ENCODE assay signal across 12 cellular contexts in the genomic region with DNA sequence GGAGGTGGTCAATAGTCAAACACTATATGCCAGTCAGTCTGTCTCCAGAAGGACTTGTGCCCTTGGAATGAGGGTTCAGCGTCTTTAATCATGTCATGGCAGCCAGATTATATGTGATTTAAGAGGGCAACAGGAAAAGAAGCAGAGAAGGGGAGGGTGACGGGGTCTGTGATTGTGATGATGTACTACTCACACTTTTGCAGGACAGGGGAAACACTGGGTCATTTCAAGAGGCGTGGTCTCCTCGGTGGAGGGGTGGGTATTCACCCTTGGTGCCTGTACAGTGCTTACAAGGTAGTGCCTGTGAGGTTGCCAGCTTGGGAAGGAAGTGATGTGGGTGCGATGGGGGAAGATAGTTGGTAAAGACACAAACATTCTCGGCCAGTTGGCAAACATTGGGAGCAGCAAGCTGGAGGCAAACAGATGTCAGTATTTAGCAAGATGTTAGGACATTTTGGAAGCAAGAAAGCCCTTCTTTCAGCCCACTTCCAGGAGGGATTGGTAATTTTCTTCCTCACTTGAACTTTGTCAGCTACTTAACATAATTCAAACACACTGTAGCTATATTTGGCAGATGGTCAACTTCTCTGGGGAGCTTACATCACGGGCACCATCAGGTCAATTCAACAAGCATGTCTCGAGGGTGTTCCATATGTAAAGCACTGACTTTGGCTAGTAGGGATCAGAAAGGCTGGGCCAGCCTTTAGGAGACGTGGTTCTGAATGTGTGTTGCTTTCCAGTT. TPM values are rescaled to one million over a fixed set of nuclear protein-coding genes. Genes with fewer than 3 reads are reported as not detected.
A peak's percentile ranks its signal among the peaks of the same experiment; 100 is the strongest.
DNase-seq lines count a peak whose midpoint lies in the region; ATAC-seq lines count a peak whose summit lies in the region.
"Had no signal": no experiment of that assay in that cellular context is flagged by ENCODE, and none has a peak within 500 bp of the region (broad histone marks: within the 10 kb centered on the region; RNA-seq: fewer than 3 reads in every experiment).

No MANE protein-coding gene starts in this region.

- H3K27ac Mint-ChIP-seq in activated T-helper 17 cell treated with anti-CD3 and anti-CD28 coated beads, Interleukin-2, amount 50 U/mL, for 72 hours: no peak overlapping the region
- no peak overlapping the region for H3K27ac Mint-ChIP-seq in effector memory CD8-positive, alpha-beta T cell
- H3K27ac Mint-ChIP-seq: stimulated activated naive CD8-positive, alpha-beta T cell treated with anti-CD3 and anti-CD28 coated beads, Interleukin-15, Interleukin-2, amounts not matched to agents 100 ng/mL and 50 ng/mL, for 24 hours had no signal

- DNase-seq in GM04503 (ENCODE audit: low read depth): peak; percentile 11
- DNase-seq in NCI-H524 (lab: John Stamatoyannopoulos, UW): peak; percentile 99 to 100
- peak; percentile 11 for DNase-seq in fibroblast of gingiva (ENCODE audit: low read depth)
- DNase-seq in skeletal muscle cell (ENCODE audit: low read depth): peak; percentile 7
- DNase-seq in activated naive CD4-positive, alpha-beta T cell treated with Interleukin-2 at 50 U/mL for 16 hours: no peak
- no peak for DNase-seq in effector memory CD8-positive, alpha-beta T cell
- DNase-seq: hippocampal formation; NCI-H510A treated with DMSO at 0.1 percent for 48 hours; stimulated activated CD4-positive, alpha-beta T cell treated with anti-CD3 and anti-CD28 coated beads, Interleukin-4, amount 100 ng/mL, for 4 hours had no signal

- H3K4me1 Mint-ChIP-seq in activated T-helper 17 cell treated with anti-CD3 and anti-CD28 coated beads, Interleukin-2, amount 50 U/mL, for 72 hours: no peaks in the 10 kb centered on the region
- H3K4me1 Mint-ChIP-seq in effector memory CD8-positive, alpha-beta T cell (ENCODE audit: low read depth in 2 of 2): no peaks in the 10 kb centered on the region

- H3K9me3 Mint-ChIP-seq in activated T-helper 17 cell treated with anti-CD3 and anti-CD28 coated beads, Interleukin-2, amount 50 U/mL, for 72 hours: no peaks in the 10 kb centered on the region
- no peaks in the 10 kb centered on the region for H3K9me3 Mint-ChIP-seq in effector memory CD8-positive, alpha-beta T cell
- H3K9me3 Mint-ChIP-seq: stimulated activated naive CD8-positive, alpha-beta T cell treated with anti-CD3 and anti-CD28 coated beads, Interleukin-15, Interleukin-2, amounts not matched to agents 100 ng/mL and 50 ng/mL, for 24 hours had no signal

- H3K4me3 ChIP-seq in skeletal muscle cell (ENCODE audit: low read depth, low read length): no peak overlapping the region
- H3K4me3 ChIP-seq: SJCRH30 had no signal

- peaks cover 5% of the 10 kb centered on the region for H3K27me3 Mint-ChIP-seq in activated T-helper 17 cell treated with anti-CD3 and anti-CD28 coated beads, Interleukin-2, amount 50 U/mL, for 72 hours
- H3K27me3 Mint-ChIP-seq in effector memory CD8-positive, alpha-beta T cell: peaks cover 11 to 19% of the 10 kb centered on the region in 2 donors

- no peak for ATAC-seq in activated T-helper 17 cell treated with anti-CD3 and anti-CD28 coated beads, Interleukin-2, amount 50 U/mL, for 72 hours (replicated peaks)
- ATAC-seq in effector memory CD8-positive, alpha-beta T cell (replicated peaks): no peak

- H3K4me3 Mint-ChIP-seq in activated T-helper 17 cell treated with anti-CD3 and anti-CD28 coated beads, Interleukin-2, amount 50 U/mL, for 72 hours: no peak overlapping the region
- H3K4me3 Mint-ChIP-seq in effector memory CD8-positive, alpha-beta T cell: no peak overlapping the region
- H3K4me3 Mint-ChIP-seq: stimulated activated naive CD8-positive, alpha-beta T cell treated with anti-CD3 and anti-CD28 coated beads, Interleukin-15, Interleukin-2, amounts not matched to agents 100 ng/mL and 50 ng/mL, for 24 hours had no signal

- H3K36me3 Mint-ChIP-seq in activated T-helper 17 cell treated with anti-CD3 and anti-CD28 coated beads, Interleukin-2, amount 50 U/mL, for 72 hours (ENCODE audit: low read depth): no peaks in the 10 kb centered on the region
- no peaks in the 10 kb centered on the region for H3K36me3 Mint-ChIP-seq in effector memory CD8-positive, alpha-beta T cell (ENCODE audit: insufficient read depth)

RNA-seq across cellular contexts. Expression of a gene that starts 30.2 kb away (rescaled TPM):
- total RNA-seq in activated T-helper 17 cell treated with anti-CD3 and anti-CD28 coated beads, Interleukin-2, amount 50 U/mL, for 72 hours: under 1 TPM; 0.61 to 0.95 TPM

Comparison
In these comparisons a context has a peak if more than half of its experiments do, and no peak if none do; other contexts are left out.
1. DNase-seq: peak in GM04503 (single experiment), NCI-H524 (2 of 2), fibroblast of gingiva (single experiment) and skeletal muscle cell (single experiment); none in activated naive CD4-positive, alpha-beta T cell treated with Interleukin-2 at 50 U/mL for 16 hours (single experiment) and effector memory CD8-positive, alpha-beta T cell (0 of 3).